Comparison of ENCODE assay signal across 35 cellular contexts in genomic region chr6:69421270-69421669, GRCh38.
"Had no signal": no experiment of that assay in that cellular context is flagged by ENCODE, and none has a peak within 500 bp of the region (broad histone marks: within the 10 kb centered on the region; RNA-seq: fewer than 3 reads in every experiment).

No MANE protein-coding gene starts in this region.

- H3K9me3 ChIP-seq: ascending aorta had no signal

- H3K9me3 Mint-ChIP-seq: activated CD4-positive, alpha-beta memory T cell treated with anti-CD3 and anti-CD28 coated beads for 36 hours; activated CD4-positive, alpha-beta T cell treated with anti-CD3 and anti-CD28 coated beads, Interleukin-2, amount 10 ng/mL, durations not matched to agents 24 days and 14 days; activated naive CD4-positive, alpha-beta T cell treated with anti-CD3 and anti-CD28 coated beads, Interleukin-2, amount 10 ng/mL, durations not matched to agents 7 days and 5 days; activated naive CD4-positive, alpha-beta T cell treated with anti-CD3 and anti-CD28 coated beads, Interleukin-2, amount 50 U/mL, for 24 hours; activated naive CD8-positive, alpha-beta T cell treated with anti-CD3 and anti-CD28 coated beads, Interleukin-2, amount 10 ng/mL, durations not matched to agents 7 days and 5 days; activated naive CD8-positive, alpha-beta T cell treated with anti-CD3 and anti-CD28 coated beads, Interleukin-2, amount 50 U/mL, for 24 hours; activated T-helper 2 cell treated with anti-CD3 and anti-CD28 coated beads, Interferon-gamma antibody, Interleukin-2, Interleukin-4, amounts not matched to agents 10 μg/mL and 5 μg/mL and 100 μg/mL, durations not matched to agents 14 hours and 24 hours and 36 hours; T-helper 1 cell treated with Interleukin-12 subunit alpha and Interleukin-12 subunit beta and Interleukin-4 antibody, amounts not matched to agents 30 μg/mL and 1 μg/mL, for 36 hours; T-helper 2 cell treated with Interferon-gamma antibody and Interleukin-4, amounts not matched to agents 5 μg/mL and 100 μg/mL, for 36 hours had no signal

- H3K27me3 Mint-ChIP-seq: activated B cell treated with CpG ODN at 0.5 μM for 24 hours; activated CD4-positive, alpha-beta memory T cell treated with anti-CD3 and anti-CD28 coated beads for 36 hours; activated CD4-positive, alpha-beta T cell treated with anti-CD3 and anti-CD28 coated beads, Interleukin-2, amount 10 ng/mL, durations not matched to agents 24 days and 14 days; activated CD8-positive, alpha-beta T cell treated with anti-CD3 and anti-CD28 coated beads for 36 hours; activated naive CD4-positive, alpha-beta T cell treated with anti-CD3 and anti-CD28 coated beads, Interleukin-2, amount 10 ng/mL, durations not matched to agents 7 days and 5 days; activated naive CD4-positive, alpha-beta T cell treated with anti-CD3 and anti-CD28 coated beads, Interleukin-2, amount 50 U/mL, for 24 hours; activated naive CD8-positive, alpha-beta T cell; activated naive CD8-positive, alpha-beta T cell treated with anti-CD3 and anti-CD28 coated beads, Interleukin-2, amount 10 ng/mL, durations not matched to agents 7 days and 5 days; activated naive CD8-positive, alpha-beta T cell treated with anti-CD3 and anti-CD28 coated beads, Interleukin-2, amount 50 U/mL, for 24 hours; brain; central memory CD8-positive, alpha-beta T cell had no signal

- DNase-seq: activated B cell treated with CpG ODN at 0.5 μM for 24 hours; activated CD4-positive, alpha-beta memory T cell treated with anti-CD3 and anti-CD28 coated beads for 36 hours; activated CD4-positive, alpha-beta T cell treated with anti-CD3 and anti-CD28 coated beads for 4 hours; activated CD4-positive, alpha-beta T cell treated with anti-CD3 and anti-CD28 coated beads, Interleukin-2, amount 10 ng/mL, durations not matched to agents 24 days and 14 days; activated CD4-positive, alpha-beta T cell treated with anti-CD3 and anti-CD28 coated beads, Interleukin-2, amount 50 U/mL, for 1 hour; activated CD4-positive, alpha-beta T cell treated with anti-CD3 and anti-CD28 coated beads, Interleukin-2, amount 50 U/mL, for 4 hours; activated CD4-positive, CD25-positive, alpha-beta regulatory T cell treated with anti-CD3 and anti-CD28 coated beads, Interleukin-2, amount 50 U/mL, for 72 hours; activated CD8-positive, alpha-beta memory T cell treated with anti-CD3 and anti-CD28 coated beads, Interleukin-2, amount 50 U/mL, for 4 hours; activated CD8-positive, alpha-beta T cell treated with anti-CD3 and anti-CD28 coated beads for 36 hours; activated effector memory CD4-positive, alpha-beta T cell treated with Interleukin-2 at 50 U/mL for 16 hours; activated gamma-delta T cell; activated naive CD4-positive, alpha-beta T cell treated with anti-CD3 and anti-CD28 coated beads, Interleukin-2, amount 10 ng/mL, durations not matched to agents 7 days and 5 days; activated naive CD4-positive, alpha-beta T cell treated with Interleukin-2 at 50 U/mL for 16 hours; activated naive CD8-positive, alpha-beta T cell treated with anti-CD3 and anti-CD28 coated beads, Interleukin-2, amount 10 ng/mL, durations not matched to agents 7 days and 5 days; activated naive CD8-positive, alpha-beta T cell treated with anti-CD3 and anti-CD28 coated beads, Interleukin-2, amount 50 U/mL, for 24 hours; activated T-cell treated with anti-CD3 and anti-CD28 coated beads for 4 hours; activated T-cell treated with anti-CD3 and anti-CD28 coated beads, Interleukin-2, amount 50 U/mL, for 1 hour; activated T-cell treated with anti-CD3 and anti-CD28 coated beads, Interleukin-2, amount 50 U/mL, for 48 hours; amygdala; anterior cingulate cortex; T-helper 1 cell; T-helper 2 cell; T-helper 9 cell had no signal

- H3K4me3 Mint-ChIP-seq: activated B cell treated with CpG ODN at 0.5 μM for 24 hours; activated CD4-positive, alpha-beta memory T cell treated with anti-CD3 and anti-CD28 coated beads for 36 hours; activated CD4-positive, alpha-beta T cell treated with anti-CD3 and anti-CD28 coated beads, Interleukin-2, amount 10 ng/mL, durations not matched to agents 24 days and 14 days; activated CD8-positive, alpha-beta T cell treated with anti-CD3 and anti-CD28 coated beads for 36 hours; activated naive CD4-positive, alpha-beta T cell treated with anti-CD3 and anti-CD28 coated beads, Interleukin-2, amount 10 ng/mL, durations not matched to agents 7 days and 5 days; activated naive CD4-positive, alpha-beta T cell treated with anti-CD3 and anti-CD28 coated beads, Interleukin-2, amount 50 U/mL, for 24 hours; activated naive CD8-positive, alpha-beta T cell; activated naive CD8-positive, alpha-beta T cell treated with anti-CD3 and anti-CD28 coated beads, Interleukin-2, amount 10 ng/mL, durations not matched to agents 7 days and 5 days; activated naive CD8-positive, alpha-beta T cell treated with anti-CD3 and anti-CD28 coated beads, Interleukin-2, amount 50 U/mL, for 24 hours; brain; central memory CD8-positive, alpha-beta T cell; T-helper 1 cell treated with Interleukin-12 subunit alpha and Interleukin-12 subunit beta and Interleukin-4 antibody, amounts not matched to agents 30 μg/mL and 1 μg/mL, for 36 hours; T-helper 2 cell treated with Interferon-gamma antibody and Interleukin-4, amounts not matched to agents 5 μg/mL and 100 μg/mL, for 36 hours had no signal

- H3K4me3 ChIP-seq: ascending aorta, cardiac muscle cell had no signal

- H3K36me3 ChIP-seq: ascending aorta, cardiac muscle cell had no signal

- FAIRE-seq: bronchial epithelial cell, TTC549 had no signal

- H3K4me1 ChIP-seq: ascending aorta had no signal

- H3K27me3 ChIP-seq: ascending aorta, cardiac muscle cell had no signal

- H3K4me1 Mint-ChIP-seq: activated B cell treated with CpG ODN at 0.5 μM for 24 hours; activated CD4-positive, alpha-beta T cell treated with anti-CD3 and anti-CD28 coated beads, Interleukin-2, amount 10 ng/mL, durations not matched to agents 24 days and 14 days; activated naive CD4-positive, alpha-beta T cell treated with anti-CD3 and anti-CD28 coated beads, Interleukin-2, amount 10 ng/mL, durations not matched to agents 7 days and 5 days; activated naive CD4-positive, alpha-beta T cell treated with anti-CD3 and anti-CD28 coated beads, Interleukin-2, amount 50 U/mL, for 24 hours; activated naive CD8-positive, alpha-beta T cell treated with anti-CD3 and anti-CD28 coated beads, Interleukin-2, amount 10 ng/mL, durations not matched to agents 7 days and 5 days; activated naive CD8-positive, alpha-beta T cell treated with anti-CD3 and anti-CD28 coated beads, Interleukin-2, amount 50 U/mL, for 24 hours; central memory CD8-positive, alpha-beta T cell had no signal

- H3K27ac Mint-ChIP-seq: activated B cell treated with CpG ODN at 0.5 μM for 24 hours; activated CD4-positive, alpha-beta memory T cell treated with anti-CD3 and anti-CD28 coated beads for 36 hours; activated CD4-positive, alpha-beta T cell treated with anti-CD3 and anti-CD28 coated beads, Interleukin-2, amount 10 ng/mL, durations not matched to agents 24 days and 14 days; activated CD8-positive, alpha-beta T cell treated with anti-CD3 and anti-CD28 coated beads for 36 hours; activated naive CD4-positive, alpha-beta T cell treated with anti-CD3 and anti-CD28 coated beads, Interleukin-2, amount 10 ng/mL, durations not matched to agents 7 days and 5 days; activated naive CD4-positive, alpha-beta T cell treated with anti-CD3 and anti-CD28 coated beads, Interleukin-2, amount 50 U/mL, for 24 hours; activated naive CD8-positive, alpha-beta T cell; activated naive CD8-positive, alpha-beta T cell treated with anti-CD3 and anti-CD28 coated beads, Interleukin-2, amount 10 ng/mL, durations not matched to agents 7 days and 5 days; activated naive CD8-positive, alpha-beta T cell treated with anti-CD3 and anti-CD28 coated beads, Interleukin-2, amount 50 U/mL, for 24 hours; activated T-helper 2 cell treated with anti-CD3 and anti-CD28 coated beads, Interferon-gamma antibody, Interleukin-2, Interleukin-4, amounts not matched to agents 10 μg/mL and 5 μg/mL and 100 μg/mL, durations not matched to agents 14 hours and 24 hours and 36 hours; T-helper 1 cell treated with Interleukin-12 subunit alpha and Interleukin-12 subunit beta and Interleukin-4 antibody, amounts not matched to agents 30 μg/mL and 1 μg/mL, for 36 hours; T-helper 2 cell treated with Interferon-gamma antibody and Interleukin-4, amounts not matched to agents 5 μg/mL and 100 μg/mL, for 36 hours had no signal

- H3K36me3 Mint-ChIP-seq: activated CD4-positive, alpha-beta memory T cell treated with anti-CD3 and anti-CD28 coated beads for 36 hours; activated naive CD4-positive, alpha-beta T cell treated with anti-CD3 and anti-CD28 coated beads, Interleukin-2, amount 10 ng/mL, durations not matched to agents 7 days and 5 days; activated naive CD4-positive, alpha-beta T cell treated with anti-CD3 and anti-CD28 coated beads, Interleukin-2, amount 50 U/mL, for 24 hours; activated naive CD8-positive, alpha-beta T cell; activated naive CD8-positive, alpha-beta T cell treated with anti-CD3 and anti-CD28 coated beads, Interleukin-2, amount 10 ng/mL, durations not matched to agents 7 days and 5 days; brain had no signal

- H3K27ac ChIP-seq: ascending aorta, cardiac muscle cell, VCaP had no signal

- ATAC-seq: activated CD8-positive, alpha-beta T cell treated with anti-CD3 and anti-CD28 coated beads for 36 hours; activated naive CD8-positive, alpha-beta T cell treated with anti-CD3 and anti-CD28 coated beads, Interleukin-2, amount 50 U/mL, for 24 hours had no signal
